Comparison of ENCODE assay signal across 8 cellular contexts in the genomic region with DNA sequence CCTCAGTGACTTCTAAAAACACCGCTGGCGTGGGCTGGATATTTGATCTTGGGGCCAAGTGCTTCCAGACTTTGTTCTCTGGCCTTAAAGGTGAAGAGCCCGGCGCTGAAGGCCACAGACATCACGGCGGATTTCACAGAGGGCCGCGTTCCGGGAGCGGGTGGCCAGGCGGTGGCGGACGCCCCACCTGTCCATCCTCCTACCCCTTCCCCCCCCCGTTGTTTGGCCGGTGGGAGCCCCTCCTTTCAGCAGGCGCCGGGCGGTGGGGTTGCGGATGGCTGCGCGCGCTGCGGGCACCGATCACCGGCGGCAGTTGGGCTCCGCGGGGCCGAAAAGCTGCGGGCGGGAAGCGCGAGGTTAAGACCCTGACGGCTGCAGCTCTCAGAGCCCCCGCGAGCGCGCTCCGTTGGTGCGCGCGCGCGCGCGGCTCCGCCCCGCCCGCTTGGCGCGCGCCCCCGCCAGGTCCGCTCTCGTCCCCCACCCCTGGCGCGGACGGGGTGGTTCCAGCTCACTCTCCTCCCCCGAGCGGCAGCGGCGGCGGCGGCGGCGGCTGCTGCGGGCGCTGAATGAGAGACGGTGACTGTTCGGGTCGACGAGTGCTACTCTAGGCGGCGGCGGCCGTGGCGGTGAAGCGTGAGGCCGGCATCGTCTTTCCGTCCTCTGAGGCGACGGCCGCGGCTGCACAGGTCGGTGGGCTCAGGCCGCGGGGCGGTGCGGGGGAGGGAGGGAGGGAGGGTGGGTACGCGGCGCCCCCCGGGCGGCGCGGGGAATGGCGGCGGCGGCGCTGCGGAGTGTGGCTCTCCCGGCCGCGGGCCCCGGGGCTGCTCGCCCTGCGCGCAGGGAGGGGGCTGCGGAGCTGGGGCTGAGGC. TPM values are rescaled to one million over a fixed set of nuclear protein-coding genes. Genes with fewer than 3 reads are reported as not detected.
DNase-seq lines count a peak whose midpoint lies in the region; ATAC-seq lines count a peak whose summit lies in the region.

A gene with protein sequence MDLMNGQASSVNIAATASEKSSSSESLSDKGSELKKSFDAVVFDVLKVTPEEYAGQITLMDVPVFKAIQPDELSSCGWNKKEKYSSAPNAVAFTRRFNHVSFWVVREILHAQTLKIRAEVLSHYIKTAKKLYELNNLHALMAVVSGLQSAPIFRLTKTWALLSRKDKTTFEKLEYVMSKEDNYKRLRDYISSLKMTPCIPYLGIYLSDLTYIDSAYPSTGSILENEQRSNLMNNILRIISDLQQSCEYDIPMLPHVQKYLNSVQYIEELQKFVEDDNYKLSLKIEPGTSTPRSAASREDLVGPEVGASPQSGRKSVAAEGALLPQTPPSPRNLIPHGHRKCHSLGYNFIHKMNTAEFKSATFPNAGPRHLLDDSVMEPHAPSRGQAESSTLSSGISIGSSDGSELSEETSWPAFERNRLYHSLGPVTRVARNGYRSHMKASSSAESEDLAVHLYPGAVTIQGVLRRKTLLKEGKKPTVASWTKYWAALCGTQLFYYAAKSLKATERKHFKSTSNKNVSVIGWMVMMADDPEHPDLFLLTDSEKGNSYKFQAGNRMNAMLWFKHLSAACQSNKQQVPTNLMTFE (plus strand): TSS at position 511 of the 869 bp plus-strand sequence. CDS start 51,521 bp downstream, outside the sequence.

- H3K4me3 ChIP-seq in H7 (ENCODE audit: insufficient read depth, low read depth, low read length): peak within 1 kb of the TSS; percentile 97
- H3K4me3 ChIP-seq in MG63: peak within 1 kb of the TSS; percentile 77
- H3K4me3 ChIP-seq in aorta (ENCODE audit: low read length in 2 of 2): peak within 1 kb of the TSS; percentile 72 to 79

- intact Hi-C loops in left ventricle myocardium superior (cut with micrococcal nuclease) (no loop called here), aorta (cut with DNase I) (no loop called here)

- H3K27me3 ChIP-seq in H7 (ENCODE audit: control insufficient read depth, insufficient read depth, low read length): peaks cover 2% of the 10 kb centered on the region; the same call in 1 of the 2 replicates
- no peaks in the 10 kb centered on the region for H3K27me3 ChIP-seq in MG63
- no peaks in the 10 kb centered on the region for H3K27me3 ChIP-seq in aorta (ENCODE audit: control insufficient read depth in 1 of 2, insufficient read depth in 2 of 2, low read length in 1 of 2)

- WGBS in aorta, 2 donors: 1 to 7% methylated on average over 21 to 110 of the region's 110 CpGs

- DNase-seq in GM03348 (ENCODE audit: low spot score): peak; percentile 95
- DNase-seq in H7: peak; percentile 93
- DNase-seq in MG63: peak; percentile 84
- DNase-seq in T follicular helper cell (ENCODE audit: low read depth): peak; percentile 59
- peak; percentile 87 for DNase-seq in left ventricle myocardium superior
- no peak for DNase-seq in pulmonary artery endothelial cell (ENCODE audit: low read depth, low spot score)
- DNase-seq in aorta: peak; percentile 78 to 88

- H3K9me3 ChIP-seq in MG63 (peaks cover 7% of the 10 kb centered on the region; the same call in 1 of the 2 replicates), aorta (ENCODE audit: control insufficient read depth, low read length) (no peaks in the 10 kb centered on the region)

- H3K36me3 ChIP-seq in H7 (replicated peaks; ENCODE audit: control insufficient read depth, insufficient read depth, low read length): no peaks in the 10 kb centered on the region
- H3K36me3 ChIP-seq in MG63: peaks cover 34% of the 10 kb centered on the region
- no peaks in the 10 kb centered on the region for H3K36me3 ChIP-seq in aorta (ENCODE audit: control insufficient read depth in 1 of 2, insufficient read depth in 2 of 2, low read length in 1 of 2)

- ATAC-seq in left ventricle myocardium superior (peak; percentile 94), aorta (ENCODE audit: low FRiP score) (peak; percentile 92)

- no peaks in the 10 kb centered on the region for H3K4me1 ChIP-seq in aorta (ENCODE audit: control insufficient read depth in 1 of 2, insufficient read depth in 2 of 2, low read length in 2 of 2)

- H3K27ac ChIP-seq in angular gyrus (ENCODE audit: low read depth, low read length) (peak within 1 kb of the TSS; percentile 31), aorta (ENCODE audit: low read depth in 1 of 2, low read length in 2 of 2) (no peak within 1 kb of the TSS)

RNA-seq across cellular contexts. Expression of the gene that starts here (rescaled TPM):
- 41.4 and 43.4 TPM in 2 replicates for total RNA-seq in H7 (2014; rRNA removed; shearing (Covaris generic))
- 63.0 and 119 TPM in 2 replicates for total RNA-seq in MG63 (2014; rRNA removed; shearing (Covaris generic); ENCODE audit: low replicate concordance)
- total RNA-seq in left ventricle myocardium superior (13.7 TPM), pulmonary artery endothelial cell (17.2 and 24.7 TPM in 2 replicates), aorta (10 to 100 TPM in 1 of 2 donors, 1 to 10 TPM in 1; 3.5 to 14.1 TPM)
- 1 to 10 TPM in 1 of 2 donors, under 1 TPM in 1; 0.18 to 6.1 TPM for polyA plus RNA-seq in aorta
